In genomic region chr15:56205061-56205876, GRCh38 we compare ENCODE assay signal across 1 cellular context.
TF ChIP-seq lines count a peak whose summit lies in the region.

No MANE protein-coding gene starts in this region.

TF ChIP-seq in IMR-90, 13 proteins besides CTCF, POLR2A, EP300 and RAD21 (continued from another document):
- TF ChIP-seq, protein P1, sequence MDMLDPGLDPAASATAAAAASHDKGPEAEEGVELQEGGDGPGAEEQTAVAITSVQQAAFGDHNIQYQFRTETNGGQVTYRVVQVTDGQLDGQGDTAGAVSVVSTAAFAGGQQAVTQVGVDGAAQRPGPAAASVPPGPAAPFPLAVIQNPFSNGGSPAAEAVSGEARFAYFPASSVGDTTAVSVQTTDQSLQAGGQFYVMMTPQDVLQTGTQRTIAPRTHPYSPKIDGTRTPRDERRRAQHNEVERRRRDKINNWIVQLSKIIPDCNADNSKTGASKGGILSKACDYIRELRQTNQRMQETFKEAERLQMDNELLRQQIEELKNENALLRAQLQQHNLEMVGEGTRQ (IDR thresholded peaks at IDR 0.05; ENCODE audit: low read depth, low read length) = no peak
